ENCODE assay signal across 10 cellular contexts in genomic region chr16:71467810-71468209, GRCh38. TPM values are rescaled to one million over a fixed set of nuclear protein-coding genes. Genes with fewer than 3 reads are reported as not detected.
DNase-seq lines count a peak whose midpoint lies in the region; ATAC-seq and TF ChIP-seq lines count a peak whose summit lies in the region.
"Had no signal": no experiment of that assay in that cellular context is flagged by ENCODE, and none has a peak within 500 bp of the region (broad histone marks: within the 10 kb centered on the region; RNA-seq: fewer than 3 reads in every experiment).

No MANE protein-coding gene starts in this region.

- CTCF ChIA-PET in activated CD4-positive, alpha-beta memory T cell treated with anti-CD3 and anti-CD28 coated beads for 36 hours (lab: Charles Lee) = no interaction called here

- H3K4me3 Mint-ChIP-seq in activated CD4-positive, alpha-beta memory T cell treated with anti-CD3 and anti-CD28 coated beads for 36 hours = no peak overlapping the region
- H3K4me3 Mint-ChIP-seq: stimulated activated naive CD8-positive, alpha-beta T cell treated with anti-CD3 and anti-CD28 coated beads, Interleukin-15, Interleukin-2, amounts not matched to agents 100 ng/mL and 50 ng/mL, for 24 hours had no signal

- no peaks in the 10 kb centered on the region for H3K9me3 Mint-ChIP-seq in activated CD4-positive, alpha-beta memory T cell treated with anti-CD3 and anti-CD28 coated beads for 36 hours
- H3K9me3 Mint-ChIP-seq: stimulated activated naive CD8-positive, alpha-beta T cell treated with anti-CD3 and anti-CD28 coated beads, Interleukin-15, Interleukin-2, amounts not matched to agents 100 ng/mL and 50 ng/mL, for 24 hours had no signal

- no peak for TF ChIP-seq CTCF in uterus (IDR thresholded peaks at IDR 0.05)

- peak; percentile 55 for ATAC-seq in left ventricle myocardium superior
- no peak for ATAC-seq in stimulated activated naive CD8-positive, alpha-beta T cell treated with anti-CD3 and anti-CD28 coated beads, Interleukin-15, Interleukin-2, amounts not matched to agents 100 U/mL and 50 U/mL, for 24 hours
- no peak for ATAC-seq in HG02571 (IDR thresholded peaks at IDR 0.05; ENCODE audit: unreplicated experiment)

- no peaks in the 10 kb centered on the region for H3K4me1 ChIP-seq in uterus

- intact Hi-C loops in activated CD4-positive, alpha-beta memory T cell treated with anti-CD3 and anti-CD28 coated beads for 36 hours (cut with micrococcal nuclease) = loop anchor here (10.0 kb wide), 1 partner anchor 257 kb away; the partner anchor contains the start of gene PHLPP2
- intact Hi-C loops in left ventricle myocardium superior (cut with micrococcal nuclease) = no loop called here
- intact Hi-C loops in uterus (cut with DNase I; ENCODE audit: low total_unique reads) = no loop called here

- H3K4me3 ChIP-seq in uterus = no peak overlapping the region

- no peak for TF ChIP-seq POLR2A in uterus (IDR thresholded peaks at IDR 0.05)

- no peak overlapping the region for H3K27ac Mint-ChIP-seq in activated CD4-positive, alpha-beta memory T cell treated with anti-CD3 and anti-CD28 coated beads for 36 hours
- H3K27ac Mint-ChIP-seq: stimulated activated naive CD8-positive, alpha-beta T cell treated with anti-CD3 and anti-CD28 coated beads, Interleukin-15, Interleukin-2, amounts not matched to agents 100 ng/mL and 50 ng/mL, for 24 hours had no signal

- H3K36me3 Mint-ChIP-seq in activated CD4-positive, alpha-beta memory T cell treated with anti-CD3 and anti-CD28 coated beads for 36 hours = peaks cover 3% of the 10 kb centered on the region

- no peak overlapping the region for H3K27ac ChIP-seq in uterus

- no peaks in the 10 kb centered on the region for H3K9me3 ChIP-seq in uterus

- H3K36me3 ChIP-seq in uterus = no peaks in the 10 kb centered on the region

- peaks cover 5% of the 10 kb centered on the region for H3K4me1 Mint-ChIP-seq in activated CD4-positive, alpha-beta memory T cell treated with anti-CD3 and anti-CD28 coated beads for 36 hours (ENCODE audit: low read depth)

- no peaks in the 10 kb centered on the region for H3K27me3 Mint-ChIP-seq in activated CD4-positive, alpha-beta memory T cell treated with anti-CD3 and anti-CD28 coated beads for 36 hours
- H3K27me3 Mint-ChIP-seq: stimulated activated naive CD8-positive, alpha-beta T cell treated with anti-CD3 and anti-CD28 coated beads, Interleukin-15, Interleukin-2, amounts not matched to agents 100 ng/mL and 50 ng/mL, for 24 hours had no signal

- DNase-seq in activated T-cell treated with anti-CD3 and anti-CD28 coated beads for 1 hour (ENCODE audit: low read depth) = peak; percentile 35
- no peak for DNase-seq in activated T-cell treated with anti-CD3 and anti-CD28 coated beads for 4 hours
- DNase-seq in activated CD4-positive, alpha-beta memory T cell treated with anti-CD3 and anti-CD28 coated beads for 36 hours = peak; percentile 46
- peak; percentile 38 for DNase-seq in left ventricle myocardium superior
- DNase-seq in stimulated activated naive CD8-positive, alpha-beta T cell treated with anti-CD3 and anti-CD28 coated beads, Interleukin-15, Interleukin-2, amounts not matched to agents 100 U/mL and 50 U/mL, for 24 hours = peak; percentile 37
- no peak for DNase-seq in uterus
- no peak for DNase-seq in NK-92 treated with Interleukin-12 subunit alpha and Interleukin-12 subunit beta, amount 100 ng/mL, for 24 hours (lab: John Stamatoyannopoulos, UW)
- DNase-seq: NCI-H2081 treated with DMSO at 0.1 percent for 48 hours had no signal

- H3K27me3 ChIP-seq in uterus = no peaks in the 10 kb centered on the region

- POLR2A ChIA-PET in activated CD4-positive, alpha-beta memory T cell treated with anti-CD3 and anti-CD28 coated beads for 36 hours (lab: Charles Lee) = no interaction called here

RNA-seq across cellular contexts. Expression of gene ZNF23, which starts 5.8 kb away (rescaled TPM):
- total RNA-seq in activated CD4-positive, alpha-beta memory T cell treated with anti-CD3 and anti-CD28 coated beads for 36 hours = 1 to 10 TPM; 5.7 to 8.5 TPM
- total RNA-seq in left ventricle myocardium superior (5.4 TPM), uterus (10 to 100 TPM in 2 of 4 donors, 1 to 10 TPM in 2; 2.4 to 12.8 (median 7.5) TPM)

RNA-seq across cellular contexts. Expression of gene ZNF19, which starts 21.3 kb away (rescaled TPM):
- total RNA-seq in activated CD4-positive, alpha-beta memory T cell treated with anti-CD3 and anti-CD28 coated beads for 36 hours = 1 to 10 TPM; 2.4 to 2.7 TPM
- 2.0 TPM for total RNA-seq in left ventricle myocardium superior
- 10 to 100 TPM in 1 of 4 donors, 1 to 10 TPM in 2, under 1 TPM in 1; 0.59 to 21.5 (median 8.3) TPM for total RNA-seq in uterus

RNA-seq across cellular contexts. Expression of gene TLE7, which starts 26.0 kb away (rescaled TPM):
- total RNA-seq in activated CD4-positive, alpha-beta memory T cell treated with anti-CD3 and anti-CD28 coated beads for 36 hours = not detected
- not detected for total RNA-seq in left ventricle myocardium superior
- not detected for total RNA-seq in uterus

RNA-seq across cellular contexts. Expression of gene CHST4, which starts 58.4 kb away (rescaled TPM):
- not detected for total RNA-seq in activated CD4-positive, alpha-beta memory T cell treated with anti-CD3 and anti-CD28 coated beads for 36 hours
- total RNA-seq in left ventricle myocardium superior = not detected
- 1 to 10 TPM in 1 of 4 donors, not detected in 3; 6.4 TPM for total RNA-seq in uterus

Comparison
In these comparisons a context has a peak if more than half of its experiments do, and no peak if none do; other contexts are left out.
1. DNase-seq: peak in activated T-cell treated with anti-CD3 and anti-CD28 coated beads for 1 hour (single experiment), activated CD4-positive, alpha-beta memory T cell treated with anti-CD3 and anti-CD28 coated beads for 36 hours (single experiment), left ventricle myocardium superior (single experiment) and stimulated activated naive CD8-positive, alpha-beta T cell treated with anti-CD3 and anti-CD28 coated beads, Interleukin-15, Interleukin-2, amounts not matched to agents 100 U/mL and 50 U/mL, for 24 hours (single experiment); none in activated T-cell treated with anti-CD3 and anti-CD28 coated beads for 4 hours (single experiment), uterus (0 of 2) and NK-92 treated with Interleukin-12 subunit alpha and Interleukin-12 subunit beta, amount 100 ng/mL, for 24 hours (single experiment).